8 cellular contexts compared by ENCODE assay signal in genomic region chr13:79392882-79393563, GRCh38. TPM values are rescaled to one million over a fixed set of nuclear protein-coding genes. Genes with fewer than 3 reads are reported as not detected.
DNase-seq lines count a peak whose midpoint lies in the region; ATAC-seq and TF ChIP-seq lines count a peak whose summit lies in the region.

No MANE protein-coding gene starts in this region.

- H3K36me3 Mint-ChIP-seq in CD4-positive, CD25-positive, alpha-beta regulatory T cell = peaks cover 21% of the 10 kb centered on the region
- peaks cover 28% of the 10 kb centered on the region for H3K36me3 Mint-ChIP-seq in WTC11

- in situ Hi-C loops in HAP-1 (cut with MboI; ENCODE audit: low sequenced_read_pairs) = no loop called here

- ATAC-seq in CD4-positive, CD25-positive, alpha-beta regulatory T cell (ENCODE audit: low read depth in 2 of 2) = peak; percentile 61 to 73
- peak; percentile 65 for ATAC-seq in GM18870 (IDR thresholded peaks at IDR 0.05; ENCODE audit: unreplicated experiment)
- ATAC-seq in HG03460 (IDR thresholded peaks at IDR 0.05; ENCODE audit: unreplicated experiment) = peak; percentile 48
- peak; percentile 22 for ATAC-seq in WTC11
- peak; percentile 34 to 73 for ATAC-seq in lower lobe of right lung
- ATAC-seq in HG03378 (IDR thresholded peaks at IDR 0.05; ENCODE audit: unreplicated experiment) = no peak

- peaks cover 32% of the 10 kb centered on the region for H3K4me1 ChIP-seq in CD4-positive, CD25-positive, alpha-beta regulatory T cell (ENCODE audit: control insufficient read depth, insufficient read depth, low read length, poor library complexity, severe bottlenecking)
- H3K4me1 ChIP-seq in lower lobe of right lung (peaks cover 29% of the 10 kb centered on the region), HAP-1 (peaks cover 15% of the 10 kb centered on the region)

- peak overlapping the region; percentile 71 to 91 (median 84) for H3K4me3 Mint-ChIP-seq in CD4-positive, CD25-positive, alpha-beta regulatory T cell
- H3K4me3 Mint-ChIP-seq in WTC11 = no peak overlapping the region

- H3K9me3 Mint-ChIP-seq in CD4-positive, CD25-positive, alpha-beta regulatory T cell = peaks cover 0 to 5% (median 0%) of the 10 kb centered on the region in 7 donors
- H3K9me3 Mint-ChIP-seq in WTC11 = peaks cover 19% of the 10 kb centered on the region

- peaks cover 47 to 71% (median 63%) of the 10 kb centered on the region in 4 donors for H3K4me1 Mint-ChIP-seq in CD4-positive, CD25-positive, alpha-beta regulatory T cell
- H3K4me1 Mint-ChIP-seq in WTC11 = peaks cover 38% of the 10 kb centered on the region

- peaks cover 5% of the 10 kb centered on the region for H3K36me3 ChIP-seq in CD4-positive, CD25-positive, alpha-beta regulatory T cell (ENCODE audit: control insufficient read depth, insufficient read depth, low read length)
- H3K36me3 ChIP-seq in lower lobe of right lung (peaks cover 9% of the 10 kb centered on the region), HAP-1 (replicated peaks) (peaks cover 18% of the 10 kb centered on the region)

- H3K4me3 ChIP-seq in CD4-positive, CD25-positive, alpha-beta regulatory T cell (ENCODE audit: low read depth, low read length) = peak overlapping the region; percentile 85
- H3K4me3 ChIP-seq in lower lobe of right lung (no peak overlapping the region), HAP-1 (no peak overlapping the region)

- no peaks in the 10 kb centered on the region for H3K27me3 ChIP-seq in CD4-positive, CD25-positive, alpha-beta regulatory T cell (ENCODE audit: control insufficient read depth, insufficient read depth, low read length)
- H3K27me3 ChIP-seq in lower lobe of right lung (ENCODE audit: low read depth) (no peaks in the 10 kb centered on the region), HAP-1 (ENCODE audit: low read depth) (no peaks in the 10 kb centered on the region)

- POLR2A ChIA-PET in WTC11 (lab: Charles Lee) (interaction anchor here (1.5 kb wide), 1 partner anchor 13 kb away, joined by 4 read pairs; the partner anchor contains the start of gene RBM26), GM10248 (lab: Yijun Ruan, JAX) (interaction anchor here (1.0 kb wide), 1 partner anchor 13 kb away, joined by 4 read pairs; the partner anchor contains the start of gene RBM26)

- H3K27me3 Mint-ChIP-seq in CD4-positive, CD25-positive, alpha-beta regulatory T cell = no peaks in the 10 kb centered on the region
- no peaks in the 10 kb centered on the region for H3K27me3 Mint-ChIP-seq in WTC11 (ENCODE audit: low read depth)

- CTCF ChIA-PET in WTC11 (lab: Charles Lee) = interaction anchor here (1.9 to 2.1 kb wide), 2 partner anchors 31 to 142 kb away, joined by 5 to 9 read pairs; no protein-coding TSS in a partner anchor
- CTCF ChIA-PET in GM10248 (lab: Yijun Ruan, JAX) = interaction anchor here (1.0 to 5.9 kb wide), 8 partner anchors 9 to 143 kb away, joined by 3 to 53 read pairs (median 3); partner anchors contain the start of gene RBM26

- TF ChIP-seq CTCF in WTC11 (IDR thresholded peaks at IDR 0.05) (no peak), lower lobe of right lung (IDR thresholded peaks at IDR 0.05) (no peak), GM10248 (IDR thresholded peaks at IDR 0.05; ENCODE audit: control extremely low read depth, extremely low read depth, low read depth, missing control alignments) (no peak)

- peaks cover 0 to 5% of the 10 kb centered on the region in 2 experiments for H3K9me3 ChIP-seq in CD4-positive, CD25-positive, alpha-beta regulatory T cell (ENCODE audit: control insufficient read depth in 2 of 2, low read length in 2 of 2)
- no peaks in the 10 kb centered on the region for H3K9me3 ChIP-seq in lower lobe of right lung
- no peaks in the 10 kb centered on the region; the same call in none of the 2 replicates for H3K9me3 ChIP-seq in HAP-1

- intact Hi-C loops in lower lobe of right lung (cut with DNase I) = no loop called here

- H3K27ac Mint-ChIP-seq in CD4-positive, CD25-positive, alpha-beta regulatory T cell = peak overlapping the region; percentile 48 to 88 (median 76)
- peak overlapping the region; percentile 84 for H3K27ac Mint-ChIP-seq in WTC11

- peak overlapping the region; percentile 76 for H3K27ac ChIP-seq in CD4-positive, CD25-positive, alpha-beta regulatory T cell (ENCODE audit: insufficient read depth, low read length, poor library complexity, severe bottlenecking)
- no peak overlapping the region for H3K27ac ChIP-seq in lower lobe of right lung

- peak in 2 of 3 donors; percentile 52 to 71 for DNase-seq in CD4-positive, CD25-positive, alpha-beta regulatory T cell
- DNase-seq in WTC11 (ENCODE audit: low spot score) (no peak), lower lobe of right lung (no peak), GM10248 (ENCODE audit: extremely low spot score) (no peak), HAP-1 (ENCODE audit: low spot score in 2 of 2) (no peak)

TF ChIP-seq in WTC11, 78 proteins besides CTCF, POLR2A, EP300 and RAD21:
- TF ChIP-seq ETV6 (CRISPR knock-in tag; IDR thresholded peaks at IDR 0.05) (no peak), ZNF121 (CRISPR knock-in tag; IDR thresholded peaks at IDR 0.05) (no peak), FOXJ3 (CRISPR knock-in tag; IDR thresholded peaks at IDR 0.05; ENCODE audit: borderline replicate concordance) (no peak), NR1H2 (CRISPR knock-in tag; IDR thresholded peaks at IDR 0.05) (no peak), CDX4 (CRISPR knock-in tag; IDR thresholded peaks at IDR 0.05; ENCODE audit: borderline replicate concordance) (no peak), ZBTB21 (CRISPR knock-in tag; IDR thresholded peaks at IDR 0.05; ENCODE audit: borderline replicate concordance) (no peak), ZSCAN18 (CRISPR knock-in tag; IDR thresholded peaks at IDR 0.05) (no peak), CBFB (CRISPR knock-in tag; IDR thresholded peaks at IDR 0.05; ENCODE audit: low read depth) (no peak), MLX (CRISPR knock-in tag; IDR thresholded peaks at IDR 0.05) (no peak), GTF2I (CRISPR knock-in tag; conservative IDR thresholded peaks at IDR 0.05) (no peak), FOXK1 (CRISPR knock-in tag; IDR thresholded peaks at IDR 0.05) (no peak)
- TF ChIP-seq, protein P1, sequence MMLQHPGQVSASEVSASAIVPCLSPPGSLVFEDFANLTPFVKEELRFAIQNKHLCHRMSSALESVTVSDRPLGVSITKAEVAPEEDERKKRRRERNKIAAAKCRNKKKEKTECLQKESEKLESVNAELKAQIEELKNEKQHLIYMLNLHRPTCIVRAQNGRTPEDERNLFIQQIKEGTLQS (CRISPR knock-in tag; conservative IDR thresholded peaks at IDR 0.05) = no peak
TF ChIP-seq in WTC11: peak in this region for 0.

RNA-seq across cellular contexts. Expression of gene RBM26, which starts 13.0 kb away (rescaled TPM):
- total RNA-seq in CD4-positive, CD25-positive, alpha-beta regulatory T cell = 86.4 TPM
- 10 to 100 TPM; 10.6 to 17.6 (median 14.3) TPM for polyA plus RNA-seq in CD4-positive, CD25-positive, alpha-beta regulatory T cell
- total RNA-seq in WTC11 (2021) = 57.7 to 64.1 TPM (median 59.0 TPM) in 3 replicates
- 44.0 TPM for total RNA-seq in lower lobe of right lung

Comparison
In these comparisons a context has a peak if more than half of its experiments do, and no peak if none do; other contexts are left out.
1. DNase-seq: peak in CD4-positive, CD25-positive, alpha-beta regulatory T cell (2 of 3); none in WTC11 (single experiment), lower lobe of right lung (single experiment), GM10248 (single experiment) and HAP-1 (0 of 2).